In genomic region chr17:77450742-77451270, GRCh38 we compare ENCODE assay signal across 8 cellular contexts.
A peak's percentile ranks its signal among the peaks of the same experiment; 100 is the strongest.
DNase-seq lines count a peak whose midpoint lies in the region; ATAC-seq, FAIRE-seq and TF ChIP-seq lines count a peak whose summit lies in the region.

No MANE protein-coding gene starts in this region.

- H3K4me1 ChIP-seq in K562 (replicated peaks in 1 of 2; ENCODE audit: control insufficient read depth in 2 of 2, insufficient read depth in 2 of 2, low read length in 2 of 2) (peaks cover 65 to 75% of the 10 kb centered on the region in 2 experiments), lower lobe of right lung (peaks cover 82% of the 10 kb centered on the region), tibial artery (peaks cover 3 to 76% (median 46%) of the 10 kb centered on the region in 4 donors)

- no peak for TF ChIP-seq POLR2A in K562 (conservative IDR thresholded peaks at IDR 0.05)

- H3K27ac ChIP-seq in K562 (ENCODE audit: extremely low read depth, low read depth, low read length) (peak overlapping the region; percentile 71), lower lobe of right lung (peak overlapping the region; percentile 81), tibial artery (peak overlapping the region; percentile 61 to 62)

- H3K9ac ChIP-seq in K562 (ENCODE audit: insufficient read depth in 1 of 2, low read depth in 2 of 2, low read length in 2 of 2): peak overlapping the region; percentile 57 to 92

- 16% methylated on average over 8 of the region's 11 CpGs for WGBS in K562 (ENCODE audit: insufficient coverage, low coverage, missing lambda C conversion rate)

- ATAC-seq in K562 (no peak; the same call in 2 of the 3 replicates), lower lobe of right lung (peak in 1 of 2 donors; percentile 1)

- H3K9me3 Mint-ChIP-seq in activated CD4-positive, alpha-beta T cell treated with anti-CD3 and anti-CD28 coated beads, Interleukin-2, amount 10 ng/mL, durations not matched to agents 7 days and 5 days: no peaks in the 10 kb centered on the region

- peaks cover 12% of the 10 kb centered on the region for H4K20me1 ChIP-seq in K562 (replicated peaks; ENCODE audit: control insufficient read depth, insufficient read depth, low read length)

- H3K4me3 ChIP-seq in K562: peak overlapping the region; percentile 41
- H3K4me3 ChIP-seq in lower lobe of right lung: peak overlapping the region; percentile 64
- peak overlapping the region; percentile 47 to 59 for H3K4me3 ChIP-seq in tibial artery

- H3K27ac Mint-ChIP-seq in activated CD4-positive, alpha-beta T cell treated with anti-CD3 and anti-CD28 coated beads, Interleukin-2, amount 10 ng/mL, durations not matched to agents 7 days and 5 days: peak overlapping the region; percentile 98

- H3K36me3 ChIP-seq in K562 (ENCODE audit: control insufficient read depth, insufficient read depth, low read length): peaks cover 5% of the 10 kb centered on the region; the same call in 2 of the 3 replicates
- no peaks in the 10 kb centered on the region for H3K36me3 ChIP-seq in lower lobe of right lung
- no peaks in the 10 kb centered on the region for H3K36me3 ChIP-seq in tibial artery

- H3K27me3 ChIP-seq in K562 (ENCODE audit: control insufficient read depth in 2 of 2, insufficient read depth in 2 of 2, low read length in 2 of 2) (no peaks in the 10 kb centered on the region), lower lobe of right lung (ENCODE audit: low read depth) (no peaks in the 10 kb centered on the region), tibial artery (no peaks in the 10 kb centered on the region)

- H2AFZ ChIP-seq in K562 (ENCODE audit: low read depth, low read length): peak overlapping the region; percentile 59; the same call in 1 of the 2 replicates

- TF ChIP-seq CTCF in K562 (IDR thresholded peaks at IDR 0.05 in 2 of 3, conservative IDR thresholded peaks at IDR 0.05 in 1 of 3; ENCODE audit: insufficient read depth in 2 of 3, low read depth in 1 of 3, low read length in 3 of 3) (no peak), lower lobe of right lung (IDR thresholded peaks at IDR 0.05) (no peak), tibial artery (IDR thresholded peaks at IDR 0.05) (no peak), GM20000 (IDR thresholded peaks at IDR 0.05; ENCODE audit: extremely low read depth, missing control alignments) (no peak)

- TF ChIP-seq EP300 in K562 (IDR thresholded peaks at IDR 0.05; ENCODE audit: low read length): no peak

- H3K4me2 ChIP-seq in K562 (ENCODE audit: insufficient read depth, low read length): peak overlapping the region; percentile 78

- intact Hi-C loops in K562 (cut with micrococcal nuclease): no loop called here
- intact Hi-C loops in lower lobe of right lung (cut with DNase I): no loop called here
- intact Hi-C loops in tibial artery (cut with DNase I; ENCODE audit: low total_unique reads): no loop called here

- TF ChIP-seq RAD21 in K562 (CRISPR knock-in tag; conservative IDR thresholded peaks at IDR 0.05 in 1 of 2, IDR thresholded peaks at IDR 0.05 in 1 of 2): no peak

- CTCF ChIA-PET in activated CD4-positive, alpha-beta T cell treated with anti-CD3 and anti-CD28 coated beads, Interleukin-2, amount 10 ng/mL, durations not matched to agents 7 days and 5 days (lab: Charles Lee): interaction anchor here (0.6 to 3.3 kb wide), 8 partner anchors 10 to 50 kb away, joined by 3 to 18 read pairs (median 4); no protein-coding TSS in a partner anchor
- CTCF ChIA-PET in K562 (lab: Yijun Ruan, JAX; ENCODE audit: low intra/inter-chr PET ratio): no interaction called here

- no TSS peak for BruUV-seq in K562 (replicated peaks; lab: Mats Ljungman, UMichigan)

- FAIRE-seq in K562 (lab: Jason Lieb, UNC) (no peak), frontal cortex (lab: Jason Lieb, UNC) (no peak)

- peak overlapping the region; percentile 95 for H3K4me3 Mint-ChIP-seq in activated CD4-positive, alpha-beta T cell treated with anti-CD3 and anti-CD28 coated beads, Interleukin-2, amount 10 ng/mL, durations not matched to agents 7 days and 5 days

- peaks cover 57% of the 10 kb centered on the region for H3K4me1 Mint-ChIP-seq in activated CD4-positive, alpha-beta T cell treated with anti-CD3 and anti-CD28 coated beads, Interleukin-2, amount 10 ng/mL, durations not matched to agents 7 days and 5 days

- POLR2A ChIA-PET in activated CD4-positive, alpha-beta T cell treated with anti-CD3 and anti-CD28 coated beads, Interleukin-2, amount 10 ng/mL, durations not matched to agents 7 days and 5 days (lab: Charles Lee): interaction anchor here (1.0 kb wide), 1 partner anchor 15 kb away, joined by 3 read pairs; no protein-coding TSS in a partner anchor
- POLR2A ChIA-PET in K562 (lab: Yijun Ruan, JAX): interaction anchor here (1.3 to 3.0 kb wide), 3 partner anchors 9 to 23 kb away, joined by 5 to 11 read pairs (median 6); no protein-coding TSS in a partner anchor

- peaks cover 3% of the 10 kb centered on the region for H3K9me1 ChIP-seq in K562 (ENCODE audit: control insufficient read depth, insufficient read depth, low read length)

- no peak for DNase-seq in activated CD4-positive, alpha-beta T cell treated with anti-CD3 and anti-CD28 coated beads, Interleukin-2, amount 10 ng/mL, durations not matched to agents 7 days and 5 days
- DNase-seq in activated CD4-positive, alpha-beta T cell treated with anti-CD3 and anti-CD28 coated beads for 1 hour: no peak
- DNase-seq in K562 (ENCODE audit: extremely low read depth in 1 of 4, low spot score in 3 of 4): no peak
- no peak for DNase-seq in lower lobe of right lung
- no peak for DNase-seq in tibial artery
- no peak for DNase-seq in GM20000 (ENCODE audit: low spot score)
- no peak for DNase-seq in NCI-H2171 (lab: John Stamatoyannopoulos, UW)
- DNase-seq in frontal cortex (ENCODE audit: low spot score in 2 of 2): no peak

- no peaks in the 10 kb centered on the region for H3K27me3 Mint-ChIP-seq in activated CD4-positive, alpha-beta T cell treated with anti-CD3 and anti-CD28 coated beads, Interleukin-2, amount 10 ng/mL, durations not matched to agents 7 days and 5 days

- H3K36me3 Mint-ChIP-seq in activated CD4-positive, alpha-beta T cell treated with anti-CD3 and anti-CD28 coated beads, Interleukin-2, amount 10 ng/mL, durations not matched to agents 7 days and 5 days (ENCODE audit: low read depth): peaks cover 81% of the 10 kb centered on the region

- H3K9me3 ChIP-seq in K562 (replicated peaks; ENCODE audit: control insufficient read depth, insufficient read depth, low read depth, low read length) (no peaks in the 10 kb centered on the region), lower lobe of right lung (no peaks in the 10 kb centered on the region), tibial artery (no peaks in the 10 kb centered on the region)

- peaks cover 92% of the 10 kb centered on the region for H3K79me2 ChIP-seq in K562 (ENCODE audit: control insufficient read depth, insufficient read depth, low read length)

- in situ Hi-C loops in K562 (cut with MboI): no loop called here

TF ChIP-seq in K562, 482 proteins besides CTCF, POLR2A, EP300 and RAD21 (continues in another document):
- TF ChIP-seq HCFC1 (IDR thresholded peaks at IDR 0.05; ENCODE audit: low read depth, low read length) (no peak), FOXJ2 (tag; IDR thresholded peaks at IDR 0.05) (no peak), HINFP (tag; conservative IDR thresholded peaks at IDR 0.05; ENCODE audit: low read depth) (no peak), ATF3 (IDR thresholded peaks at IDR 0.05) (no peak), ATF3 (CRISPR knock-in tag; conservative IDR thresholded peaks at IDR 0.05) (no peak), PCBP1 (IDR thresholded peaks at IDR 0.05; ENCODE audit: low read depth, low read length, poor library complexity, severe bottlenecking) (peak; percentile 23), TFAP4 (CRISPR knock-in tag; IDR thresholded peaks at IDR 0.05; ENCODE audit: borderline replicate concordance) (0 out of 2 replicates have a peak, but pooled peaks have one; percentile 10), GATA2 (CRISPR knock-in tag; IDR thresholded peaks at IDR 0.05) (0 out of 2 replicates have a peak, but pooled peaks have one; percentile 5), ERF (CRISPR knock-in tag; IDR thresholded peaks at IDR 0.05) (no peak), NBN (IDR thresholded peaks at IDR 0.05; ENCODE audit: low read depth) (no peak), RFX5 (IDR thresholded peaks at IDR 0.05; ENCODE audit: low read depth, low read length) (no peak), BCOR (IDR thresholded peaks at IDR 0.05) (no peak), PHTF2 (CRISPR knock-in tag; IDR thresholded peaks at IDR 0.05) (no peak), NR2C2 (CRISPR knock-in tag; IDR thresholded peaks at IDR 0.05) (no peak), NR2C2 (tag; IDR thresholded peaks at IDR 0.05) (peak; percentile 89), RBM34 (IDR thresholded peaks at IDR 0.05; ENCODE audit: borderline replicate concordance, insufficient read depth, low read length) (no peak), ZNF263 (CRISPR knock-in tag; IDR thresholded peaks at IDR 0.05; ENCODE audit: borderline replicate concordance) (peak; percentile 35; the same call in 1 of the 2 replicates)
